Comparison of ENCODE assay signal across 1 cellular context in genomic region chr2:43293744-43294695, GRCh38.
TF ChIP-seq lines count a peak whose summit lies in the region.

No MANE protein-coding gene starts in this region.

TF ChIP-seq in SK-N-SH, 30 proteins besides CTCF, POLR2A, EP300 and RAD21 (continued from another document):
- TF ChIP-seq REST (IDR thresholded peaks at IDR 0.05; ENCODE audit: low read depth, low read length) = no peak; the same call in 1 of the 2 replicates
- TF ChIP-seq TEAD4 (IDR thresholded peaks at IDR 0.05; ENCODE audit: borderline replicate concordance, insufficient read depth) = peak; percentile 43; the same call in 1 of the 2 replicates
- no peak for TF ChIP-seq NRF1 (IDR thresholded peaks at IDR 0.05; ENCODE audit: low read depth, low read length)
- no peak for TF ChIP-seq GATA2 (CRISPR knock-in tag; IDR thresholded peaks at IDR 0.05)
- no peak for TF ChIP-seq RFX5 (IDR thresholded peaks at IDR 0.05; ENCODE audit: low read length)
- TF ChIP-seq JUND (IDR thresholded peaks at IDR 0.05) = peak; percentile 95
- TF ChIP-seq GABPA (IDR thresholded peaks at IDR 0.05; ENCODE audit: low read depth) = no peak
- TF ChIP-seq TCF12 (IDR thresholded peaks at IDR 0.05) = peak; percentile 88
- no peak for TF ChIP-seq YY1 (IDR thresholded peaks at IDR 0.05; ENCODE audit: low read depth)
- TF ChIP-seq MXI1 (IDR thresholded peaks at IDR 0.05; ENCODE audit: low read depth, low read length) = no peak
- TF ChIP-seq USF1 (IDR thresholded peaks at IDR 0.05; ENCODE audit: borderline replicate concordance, low read depth) = peak; percentile 45; the same call in 1 of the 2 replicates
- TF ChIP-seq FOXJ3 (CRISPR knock-in tag; IDR thresholded peaks at IDR 0.05) = no peak
- no peak for TF ChIP-seq IRF3 (IDR thresholded peaks at IDR 0.05; ENCODE audit: low read depth, low read length)
